Comparison of ENCODE assay signal across 24 cellular contexts in genomic region chr6:54729716-54730115, GRCh38.
A peak's percentile ranks its signal among the peaks of the same experiment; 100 is the strongest.
DNase-seq lines count a peak whose midpoint lies in the region; ATAC-seq, FAIRE-seq and TF ChIP-seq lines count a peak whose summit lies in the region.
"Had no signal": no experiment of that assay in that cellular context is flagged by ENCODE, and none has a peak within 500 bp of the region (broad histone marks: within the 10 kb centered on the region; RNA-seq: fewer than 3 reads in every experiment).

No MANE protein-coding gene starts in this region.

- POLR2A ChIA-PET in Caco-2 (lab: Charles Lee): no interaction called here

- no peak overlapping the region for H3K4me2 ChIP-seq in DND-41 (ENCODE audit: insufficient read depth, low read length)
- H3K4me2 ChIP-seq: A549 had no signal

- H3K27me3 Mint-ChIP-seq in Caco-2 (ENCODE audit: insufficient read depth, unreplicated experiment): no peaks in the 10 kb centered on the region
- H3K27me3 Mint-ChIP-seq: CD4-positive, alpha-beta memory T cell had no signal

- H3K27ac ChIP-seq in DND-41 (ENCODE audit: low read length): no peak overlapping the region
- peak overlapping the region; percentile 12 for H3K27ac ChIP-seq in foreskin keratinocyte
- H3K27ac ChIP-seq in upper lobe of left lung: no peak overlapping the region
- H3K27ac ChIP-seq: A549 had no signal

- ATAC-seq in DND-41 (ENCODE audit: insufficient read depth, low read depth): 0 out of 3 replicates have a peak, but pooled peaks have one; percentile 54
- ATAC-seq in foreskin keratinocyte: peak; percentile 76
- ATAC-seq in upper lobe of left lung (ENCODE audit: low FRiP score in 2 of 2): no peak
- ATAC-seq: A549 had no signal

- TF ChIP-seq CTCF in Caco-2 (IDR thresholded peaks at IDR 0.05; ENCODE audit: insufficient read depth in 1 of 2, low read depth in 1 of 2, low read length in 1 of 2, severe bottlenecking in 1 of 2, unreplicated experiment in 1 of 2): no peak
- no peak for TF ChIP-seq CTCF in DND-41 (IDR thresholded peaks at IDR 0.05; ENCODE audit: borderline replicate concordance, extremely low read depth, low read length, poor library complexity, severe bottlenecking)
- no peak for TF ChIP-seq CTCF in bronchial epithelial cell (IDR thresholded peaks at IDR 0.05; ENCODE audit: insufficient read depth, low read length, severe bottlenecking)
- TF ChIP-seq CTCF in foreskin keratinocyte (conservative IDR thresholded peaks at IDR 0.05): no peak
- no peak for TF ChIP-seq CTCF in upper lobe of left lung (IDR thresholded peaks at IDR 0.05)

- H2AFZ ChIP-seq in DND-41 (ENCODE audit: low read depth, low read length): no peak overlapping the region

- H3K27ac Mint-ChIP-seq in Caco-2 (ENCODE audit: unreplicated experiment): peak overlapping the region; percentile 3
- H3K27ac Mint-ChIP-seq: CD4-positive, alpha-beta memory T cell; HFFc6 had no signal

- no peak for FAIRE-seq in bronchial epithelial cell (lab: Jason Lieb, UNC)
- FAIRE-seq: A549, D721Med, G401.6, GM18507, H54 had no signal

- peaks cover 10% of the 10 kb centered on the region for H3K9me3 Mint-ChIP-seq in Caco-2 (ENCODE audit: unreplicated experiment)
- H3K9me3 Mint-ChIP-seq: HFFc6 had no signal

- H3K4me1 Mint-ChIP-seq in Caco-2 (ENCODE audit: low read depth, unreplicated experiment): peaks cover 8% of the 10 kb centered on the region
- H3K4me1 Mint-ChIP-seq: CD4-positive, alpha-beta memory T cell had no signal

- H3K36me3 ChIP-seq in Caco-2 (ENCODE audit: control insufficient read depth, insufficient read depth, low read length): no peaks in the 10 kb centered on the region
- no peaks in the 10 kb centered on the region for H3K36me3 ChIP-seq in DND-41 (ENCODE audit: insufficient read depth, low read length)
- H3K36me3 ChIP-seq in bronchial epithelial cell (ENCODE audit: control insufficient read depth, insufficient read depth, low read length): no peaks in the 10 kb centered on the region
- H3K36me3 ChIP-seq in upper lobe of left lung: no peaks in the 10 kb centered on the region
- H3K36me3 ChIP-seq: HAP-1 had no signal

- TF ChIP-seq EP300 in upper lobe of left lung (IDR thresholded peaks at IDR 0.05): no peak

- no peak for TF ChIP-seq POLR2A in upper lobe of left lung (IDR thresholded peaks at IDR 0.05)

- 86 to 91% methylated on average over 3 of the region's 3 CpGs for WGBS in upper lobe of left lung, 2 donors

- H3K79me2 ChIP-seq in DND-41 (ENCODE audit: insufficient read depth, low read length): no peaks in the 10 kb centered on the region

- no peak for DNase-seq in Caco-2
- no peak for DNase-seq in DND-41
- peak; percentile 59 for DNase-seq in bronchial epithelial cell (ENCODE audit: low read depth)
- DNase-seq in foreskin keratinocyte: peak; percentile 60 to 83
- DNase-seq in upper lobe of left lung: no peak
- DNase-seq in head of caudate nucleus: no peak
- DNase-seq in NCI-H1694 treated with DMSO at 0.1 percent for 48 hours (lab: John Stamatoyannopoulos, UW): no peak
- DNase-seq in SHP77 (lab: John Stamatoyannopoulos, UW): no peak
- DNase-seq: 8988T; ACHN; AML-193; C1 segment of cervical spinal cord; CD4-positive, alpha-beta memory T cell; COR-L47; DMS 273 treated with DMSO at 0.1 percent for 48 hours; DMS79; GOT3; HFFc6 had no signal

- no peak overlapping the region for H3K4me3 ChIP-seq in Caco-2 (ENCODE audit: low read depth, low read length)
- no peak overlapping the region for H3K4me3 ChIP-seq in DND-41 (ENCODE audit: low read depth in 1 of 2, low read length in 2 of 2)
- H3K4me3 ChIP-seq in bronchial epithelial cell (ENCODE audit: low read depth, low read length): no peak overlapping the region
- H3K4me3 ChIP-seq in upper lobe of left lung: no peak overlapping the region
- H3K4me3 ChIP-seq: A549, HAP-1 had no signal

- H4K20me1 ChIP-seq in DND-41 (ENCODE audit: insufficient read depth, low read length): no peaks in the 10 kb centered on the region

- intact Hi-C loops in Caco-2 (cut with micrococcal nuclease; ENCODE audit: unreplicated experiment): loop anchor here (5.0 kb wide), 1 partner anchor 73 kb away; no protein-coding TSS in a partner anchor
- intact Hi-C loops in head of caudate nucleus (cut with DNase I): no loop called here

- no peak overlapping the region for H3K4me3 Mint-ChIP-seq in Caco-2 (ENCODE audit: unreplicated experiment)
- H3K4me3 Mint-ChIP-seq: CD4-positive, alpha-beta memory T cell; HFFc6 had no signal

- BruUV-seq in Caco-2 (replicated peaks; lab: Mats Ljungman, UMichigan): no TSS peak

- no peak overlapping the region for H3K9ac ChIP-seq in DND-41 (ENCODE audit: low read depth, low read length)

- H3K36me3 Mint-ChIP-seq in Caco-2 (ENCODE audit: insufficient read depth, unreplicated experiment): no peaks in the 10 kb centered on the region
- H3K36me3 Mint-ChIP-seq: CD4-positive, alpha-beta memory T cell had no signal

- H3K27me3 ChIP-seq in Caco-2 (replicated peaks; ENCODE audit: control insufficient read depth, insufficient read depth, low read length): no peaks in the 10 kb centered on the region
- H3K27me3 ChIP-seq in DND-41 (ENCODE audit: insufficient read depth, low read length, poor library complexity): no peaks in the 10 kb centered on the region
- H3K27me3 ChIP-seq in bronchial epithelial cell (ENCODE audit: control insufficient read depth, insufficient read depth, low read length): no peaks in the 10 kb centered on the region
- no peaks in the 10 kb centered on the region for H3K27me3 ChIP-seq in foreskin keratinocyte
- H3K27me3 ChIP-seq in upper lobe of left lung: no peaks in the 10 kb centered on the region

- H3K4me1 ChIP-seq in Caco-2 (peaks cover 9% of the 10 kb centered on the region; the same call in 1 of the 2 replicates), DND-41 (ENCODE audit: insufficient read depth, low read length) (no peaks in the 10 kb centered on the region), foreskin keratinocyte (no peaks in the 10 kb centered on the region), upper lobe of left lung (no peaks in the 10 kb centered on the region)
- H3K4me1 ChIP-seq: A549, HAP-1 had no signal

- peaks cover 2% of the 10 kb centered on the region for H3K9me3 ChIP-seq in Caco-2
- H3K9me3 ChIP-seq in DND-41 (ENCODE audit: insufficient read depth, low read length, severe bottlenecking): no peaks in the 10 kb centered on the region
- H3K9me3 ChIP-seq in upper lobe of left lung: no peaks in the 10 kb centered on the region
- H3K9me3 ChIP-seq: A549, HAP-1 had no signal

- CTCF ChIA-PET in Caco-2 (lab: Charles Lee): no interaction called here

Comparison
In these comparisons a context has a peak if more than half of its experiments do, and no peak if none do; other contexts are left out.
1. DNase-seq: peak in bronchial epithelial cell (single experiment) and foreskin keratinocyte (2 of 2); none in Caco-2 (0 of 2), DND-41 (single experiment), upper lobe of left lung (0 of 2), head of caudate nucleus (0 of 42), NCI-H1694 treated with DMSO at 0.1 percent for 48 hours (single experiment) and SHP77 (0 of 2).
2. ATAC-seq: peak in DND-41 (single experiment) and foreskin keratinocyte (single experiment); none in upper lobe of left lung (0 of 2).